ENCODE assay signal across 21 cellular contexts in the genomic region with DNA sequence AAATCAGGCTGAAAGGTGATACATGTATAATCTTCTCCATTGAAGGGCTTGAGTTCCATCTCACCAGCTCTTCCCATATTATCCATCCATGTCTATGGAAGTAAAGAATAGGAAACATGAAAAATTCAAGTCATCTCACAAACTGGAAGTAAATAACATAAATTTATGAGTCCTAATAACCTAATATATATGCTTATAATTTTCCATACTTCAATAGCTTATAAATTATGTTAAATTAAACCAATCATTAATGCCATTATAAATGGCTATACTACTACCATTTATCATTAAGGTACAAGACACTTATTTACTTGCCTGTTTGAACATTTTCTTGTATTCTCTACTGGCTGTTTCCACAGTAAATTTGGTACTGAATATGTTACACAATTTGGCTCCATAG. TPM values are rescaled to one million over a fixed set of nuclear protein-coding genes. Genes with fewer than 3 reads are reported as not detected.
"Had no signal": no experiment of that assay in that cellular context is flagged by ENCODE, and none has a peak within 500 bp of the region (broad histone marks: within the 10 kb centered on the region; RNA-seq: fewer than 3 reads in every experiment).

No MANE protein-coding gene starts in this region.

- H3K27me3 ChIP-seq: neutrophil, sigmoid colon, thyroid gland had no signal

- H3K9me3 Mint-ChIP-seq: dendritic cell treated with granulocyte-macrophage colony-stimulating factor and Interleukin-4, amounts not matched to agents 40 ng/mL and 50 ng/mL, for 4 days; effector memory CD8-positive, alpha-beta T cell; naive thymus-derived CD4-positive, alpha-beta T cell; nephron progenitor cell; stimulated activated naive B cell treated with anti-CD40 and anti-IgM and Interleukin-4, amounts not matched to agents 10 μg/mL and 1 μg/mL and 100 μg/mL, for 72 hours; type B pancreatic cell had no signal

- H3K27ac Mint-ChIP-seq: dendritic cell treated with granulocyte-macrophage colony-stimulating factor and Interleukin-4, amounts not matched to agents 40 ng/mL and 50 ng/mL, for 4 days; effector memory CD8-positive, alpha-beta T cell; nephron progenitor cell; stimulated activated naive B cell treated with anti-CD40 and anti-IgM and Interleukin-4, amounts not matched to agents 10 μg/mL and 1 μg/mL and 100 μg/mL, for 72 hours; type B pancreatic cell had no signal

- H3K27me3 Mint-ChIP-seq: dendritic cell treated with granulocyte-macrophage colony-stimulating factor and Interleukin-4, amounts not matched to agents 40 ng/mL and 50 ng/mL, for 4 days; effector memory CD8-positive, alpha-beta T cell; stimulated activated naive B cell treated with anti-CD40 and anti-IgM and Interleukin-4, amounts not matched to agents 10 μg/mL and 1 μg/mL and 100 μg/mL, for 72 hours; type B pancreatic cell had no signal

- H3K27ac ChIP-seq: epithelial cell of prostate, esophagus muscularis mucosa, gastrocnemius medialis, heart right ventricle, neutrophil, sigmoid colon, skin epidermis had no signal

- H3K4me3 ChIP-seq: esophagus muscularis mucosa, gastrocnemius medialis, heart right ventricle, sigmoid colon, skin epidermis, thyroid gland had no signal

- H3K9me3 ChIP-seq: esophagus muscularis mucosa, gastrocnemius medialis, heart right ventricle, neutrophil, sigmoid colon, thyroid gland had no signal

- H3K4me3 Mint-ChIP-seq: dendritic cell treated with granulocyte-macrophage colony-stimulating factor and Interleukin-4, amounts not matched to agents 40 ng/mL and 50 ng/mL, for 4 days; effector memory CD8-positive, alpha-beta T cell; nephron progenitor cell; stimulated activated naive B cell treated with anti-CD40 and anti-IgM and Interleukin-4, amounts not matched to agents 10 μg/mL and 1 μg/mL and 100 μg/mL, for 72 hours; type B pancreatic cell had no signal

- FAIRE-seq: islet of Langerhans, urothelium cell line had no signal

- H3K36me3 ChIP-seq: esophagus muscularis mucosa, gastrocnemius medialis, sigmoid colon, thyroid gland had no signal

- DNase-seq: effector memory CD8-positive, alpha-beta T cell; gastrocnemius medialis; heart right ventricle; hypothalamus; kidney glomerular epithelial cell; naive thymus-derived CD4-positive, alpha-beta T cell; nephron progenitor cell; posterior cingulate gyrus; sigmoid colon; stimulated activated CD4-positive, alpha-beta T cell treated with anti-CD3 and anti-CD28 coated beads, Interleukin-2, amount 100 ng/mL, for 24 hours; stimulated activated CD4-positive, alpha-beta T cell treated with anti-CD3 and anti-CD28 coated beads, Interleukin-4, amount 100 ng/mL, for 4 hours; stimulated activated naive B cell treated with anti-CD40 and anti-IgM and Interleukin-4, amounts not matched to agents 10 μg/mL and 1 μg/mL and 100 μg/mL, for 72 hours; thyroid gland had no signal

- ATAC-seq: effector memory CD8-positive, alpha-beta T cell; gastrocnemius medialis; heart right ventricle; naive thymus-derived CD4-positive, alpha-beta T cell; stimulated activated naive B cell treated with anti-CD40 and anti-IgM and Interleukin-4, amounts not matched to agents 10 μg/mL and 1 μg/mL and 100 μg/mL, for 72 hours had no signal

RNA-seq across cellular contexts. Expression of a gene that starts 4.8 kb away (rescaled TPM):
- polyA plus RNA-seq: naive thymus-derived CD4-positive, alpha-beta T cell had no signal

RNA-seq across cellular contexts. Expression of a gene that starts 48.3 kb away (rescaled TPM):
- polyA plus RNA-seq: naive thymus-derived CD4-positive, alpha-beta T cell had no signal
